Comparison of ENCODE assay signal across 17 cellular contexts in the genomic region with DNA sequence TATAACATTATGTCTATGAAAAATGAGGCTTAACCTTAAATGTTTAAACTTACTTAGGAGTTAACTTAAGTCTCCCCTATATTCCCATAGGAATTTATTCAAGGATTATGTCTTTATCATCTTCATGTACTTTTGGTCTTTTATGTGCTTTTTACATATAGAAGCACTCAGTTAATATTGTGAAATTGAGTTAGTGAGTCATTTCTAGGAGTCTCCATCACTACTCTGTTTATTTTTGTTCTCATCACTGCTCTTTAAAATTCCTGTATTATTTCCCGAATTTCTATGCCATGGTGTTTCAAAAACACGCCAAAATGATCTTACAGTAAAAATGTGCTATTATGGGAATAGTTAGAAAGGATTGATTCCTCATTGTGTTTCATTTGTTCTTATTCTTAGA. TPM values are rescaled to one million over a fixed set of nuclear protein-coding genes. Genes with fewer than 3 reads are reported as not detected.
DNase-seq lines count a peak whose midpoint lies in the region; ATAC-seq, FAIRE-seq and TF ChIP-seq lines count a peak whose summit lies in the region.
"Had no signal": no experiment of that assay in that cellular context is flagged by ENCODE, and none has a peak within 500 bp of the region (broad histone marks: within the 10 kb centered on the region; RNA-seq: fewer than 3 reads in every experiment).

No MANE protein-coding gene starts in this region.

- FAIRE-seq in A549 (lab: Jason Lieb, UNC) = no peak
- no peak for FAIRE-seq in pancreas (lab: Jason Lieb, UNC)

- peaks cover 2% of the 10 kb centered on the region for H3F3A ChIP-seq in SK-N-SH (replicated peaks; ENCODE audit: insufficient read depth)

- intact Hi-C loops in pancreas (cut with DNase I) = no loop called here

- H4K20me1 ChIP-seq in SK-N-SH (ENCODE audit: insufficient read depth) = 0 out of 2 replicates have a peak, but pooled peaks cover 7% of the 10 kb centered on the region

- no peak for TF ChIP-seq RAD21 in A549 (conservative IDR thresholded peaks at IDR 0.05 in 1 of 2, IDR thresholded peaks at IDR 0.05 in 1 of 2)
- TF ChIP-seq RAD21 in SK-N-SH (IDR thresholded peaks at IDR 0.05; ENCODE audit: low read length) = no peak

- H3K9me3 ChIP-seq in A549 (no peaks in the 10 kb centered on the region), T-helper 17 cell (ENCODE audit: control insufficient read depth, low read length, poor library complexity, severe bottlenecking) (no peaks in the 10 kb centered on the region), pancreas (no peaks in the 10 kb centered on the region), SK-N-SH (no peaks in the 10 kb centered on the region)
- H3K9me3 ChIP-seq: vagina had no signal

- POLR2A ChIA-PET in A549 (lab: Yijun Ruan, JAX) (interaction anchor here (0.6 kb wide), 1 partner anchor 20 kb away, joined by 3 read pairs; no protein-coding TSS in a partner anchor), SK-N-SH (lab: Yijun Ruan, JAX) (no interaction called here)

- ATAC-seq in A549 (no peak), T-helper 17 cell (no peak), GM18505 (IDR thresholded peaks at IDR 0.05; ENCODE audit: unreplicated experiment) (no peak), pancreas (no peak)
- ATAC-seq: activated CD8-positive, alpha-beta T cell treated with anti-CD3 and anti-CD28 coated beads for 36 hours; activated naive CD8-positive, alpha-beta T cell treated with anti-CD3 and anti-CD28 coated beads, Interleukin-2, amount 50 U/mL, for 24 hours; stimulated activated naive CD8-positive, alpha-beta T cell treated with anti-CD3 and anti-CD28 coated beads, Interleukin-15, amount 100 ng/mL, for 72 hours had no signal

- TF ChIP-seq CTCF in A549 (IDR thresholded peaks at IDR 0.05) (no peak), fibroblast of the aortic adventitia (IDR thresholded peaks at IDR 0.05; ENCODE audit: insufficient read depth, low read length) (no peak), pancreas (IDR thresholded peaks at IDR 0.05) (no peak), SK-N-SH (IDR thresholded peaks at IDR 0.05) (no peak)

- H3K79me2 ChIP-seq in SK-N-SH (ENCODE audit: insufficient read depth) = peaks cover 46% of the 10 kb centered on the region

- no peak overlapping the region for H3K9ac ChIP-seq in SK-N-SH

- H3K27me3 Mint-ChIP-seq in T-helper 17 cell = no peaks in the 10 kb centered on the region
- H3K27me3 Mint-ChIP-seq: activated CD8-positive, alpha-beta T cell treated with anti-CD3 and anti-CD28 coated beads for 36 hours; activated naive CD8-positive, alpha-beta T cell treated with anti-CD3 and anti-CD28 coated beads, Interleukin-2, amount 50 U/mL, for 24 hours; stimulated activated naive CD8-positive, alpha-beta T cell treated with anti-CD3 and anti-CD28 coated beads, Interleukin-15, amount 100 ng/mL, for 72 hours had no signal

- H2AFZ ChIP-seq in SK-N-SH (ENCODE audit: low read depth) = no peak overlapping the region

- H3K27ac Mint-ChIP-seq in T-helper 17 cell = peak overlapping the region; percentile 96
- H3K27ac Mint-ChIP-seq: activated CD8-positive, alpha-beta T cell treated with anti-CD3 and anti-CD28 coated beads for 36 hours; activated naive CD8-positive, alpha-beta T cell treated with anti-CD3 and anti-CD28 coated beads, Interleukin-2, amount 50 U/mL, for 24 hours; stimulated activated naive CD8-positive, alpha-beta T cell treated with anti-CD3 and anti-CD28 coated beads, Interleukin-15, amount 100 ng/mL, for 72 hours had no signal

- no peak overlapping the region for H3K4me3 ChIP-seq in A549
- H3K4me3 ChIP-seq in fibroblast of the aortic adventitia (ENCODE audit: low read depth, low read length) = no peak overlapping the region
- no peak overlapping the region for H3K4me3 ChIP-seq in pancreas
- no peak overlapping the region for H3K4me3 ChIP-seq in SK-N-SH (ENCODE audit: low read depth in 2 of 2, low read length in 1 of 2)
- H3K4me3 ChIP-seq: vagina had no signal

- H3K9me2 ChIP-seq in SK-N-SH = no peaks in the 10 kb centered on the region

- DNase-seq in A549 (ENCODE audit: low read depth in 1 of 2, low spot score in 1 of 2) = no peak
- DNase-seq in GM03348 (ENCODE audit: low spot score) = peak; percentile 15
- DNase-seq in T-helper 17 cell = no peak
- peak; percentile 55 for DNase-seq in fibroblast of the aortic adventitia (ENCODE audit: low read depth)
- DNase-seq in pancreas = no peak
- DNase-seq in NCI-H128 (lab: John Stamatoyannopoulos, UW; ENCODE audit: unreplicated experiment) = no peak
- no peak for DNase-seq in SK-N-SH
- DNase-seq: activated CD8-positive, alpha-beta T cell treated with anti-CD3 and anti-CD28 coated beads for 36 hours; activated naive CD8-positive, alpha-beta T cell treated with anti-CD3 and anti-CD28 coated beads, Interleukin-2, amount 50 U/mL, for 24 hours; glutamatergic neuron; GOT3; natural killer cell; NCI-H748 treated with DMSO at 0.1 percent for 48 hours; retina; stimulated activated naive CD8-positive, alpha-beta T cell treated with anti-CD3 and anti-CD28 coated beads, Interleukin-15, amount 100 ng/mL, for 72 hours had no signal

- TF ChIP-seq EP300 in A549 (IDR thresholded peaks at IDR 0.05) (no peak), SK-N-SH (IDR thresholded peaks at IDR 0.05; ENCODE audit: borderline replicate concordance in 1 of 2, low read depth in 1 of 2, low read length in 1 of 2) (no peak)

- H3K27ac ChIP-seq in A549 (no peak overlapping the region), pancreas (no peak overlapping the region), SK-N-SH (ENCODE audit: low read depth in 2 of 2, low read length in 1 of 2) (no peak overlapping the region)
- H3K27ac ChIP-seq: vagina had no signal

- WGBS in A549 (ENCODE audit: missing lambda C conversion rate) = 69% methylated on average over 2 of the region's 2 CpGs
- 87 to 88% methylated on average over 2 of the region's 2 CpGs for WGBS in pancreas, 2 donors
- 83% methylated on average over 2 of the region's 2 CpGs for WGBS in SK-N-SH (ENCODE audit: low lambda C conversion rate)

- H3K27me3 ChIP-seq in pancreas = no peaks in the 10 kb centered on the region
- no peaks in the 10 kb centered on the region for H3K27me3 ChIP-seq in SK-N-SH (ENCODE audit: insufficient read depth)
- H3K27me3 ChIP-seq: vagina had no signal

- H3K4me1 Mint-ChIP-seq in T-helper 17 cell = peaks cover 42% of the 10 kb centered on the region

- CTCF ChIA-PET in A549 (lab: Yijun Ruan, JAX) (no interaction called here), SK-N-SH (lab: Yijun Ruan, JAX) (no interaction called here)

- no peak overlapping the region for H3K4me3 Mint-ChIP-seq in T-helper 17 cell
- H3K4me3 Mint-ChIP-seq: activated CD8-positive, alpha-beta T cell treated with anti-CD3 and anti-CD28 coated beads for 36 hours; activated naive CD8-positive, alpha-beta T cell treated with anti-CD3 and anti-CD28 coated beads, Interleukin-2, amount 50 U/mL, for 24 hours; natural killer cell; stimulated activated naive CD8-positive, alpha-beta T cell treated with anti-CD3 and anti-CD28 coated beads, Interleukin-15, amount 100 ng/mL, for 72 hours had no signal

- H3K36me3 ChIP-seq in pancreas = peaks cover 0 to 13% (median 4%) of the 10 kb centered on the region in 3 donors
- H3K36me3 ChIP-seq in SK-N-SH (replicated peaks in 1 of 2; ENCODE audit: control insufficient read depth in 1 of 2, insufficient read depth in 2 of 2, low read length in 1 of 2) = peaks cover 13 to 16% of the 10 kb centered on the region in 2 experiments

- H3K4me1 ChIP-seq in A549 (peaks cover 14% of the 10 kb centered on the region; the same call in 2 of the 3 replicates), pancreas (peaks cover 0 to 9% (median 0%) of the 10 kb centered on the region in 3 donors), SK-N-SH (ENCODE audit: control insufficient read depth in 1 of 2, insufficient read depth in 2 of 2, low read depth in 1 of 2, low read length in 1 of 2) (peaks cover 0 to 27% of the 10 kb centered on the region in 2 experiments; a peak in 1 of 4 replicates)
- H3K4me1 ChIP-seq: vagina had no signal

- H3K36me3 Mint-ChIP-seq in T-helper 17 cell (ENCODE audit: low read depth) = peaks cover 8% of the 10 kb centered on the region

- H3K4me2 ChIP-seq in A549 (peak overlapping the region; percentile 10; the same call in 1 of the 3 replicates), SK-N-SH (no peak overlapping the region)

- TF ChIP-seq POLR2A in A549 (IDR thresholded peaks at IDR 0.05; ENCODE audit: low read length) (no peak), GM18505 (IDR thresholded peaks at IDR 0.05; ENCODE audit: borderline replicate concordance, extremely low read depth, insufficient read depth, insufficient read length) (no peak)

TF ChIP-seq in A549, 52 proteins besides CTCF, POLR2A, EP300 and RAD21 (continues in another document):
- TF ChIP-seq FOSL2 (IDR thresholded peaks at IDR 0.05) (no peak), FOSL2 (CRISPR knock-in tag; IDR thresholded peaks at IDR 0.05) (peak; percentile 45), RCOR1 (IDR thresholded peaks at IDR 0.05; ENCODE audit: low read depth, low read length) (no peak)

TF ChIP-seq in SK-N-SH, 30 proteins besides CTCF, POLR2A, EP300 and RAD21 (continues in another document):
- no peak for TF ChIP-seq MAX (IDR thresholded peaks at IDR 0.05; ENCODE audit: low read depth)

RNA-seq across cellular contexts. Expression of gene TBC1D15, which starts 31.6 kb away (rescaled TPM):
- 37.8 and 52.2 TPM in 2 replicates for polyA plus RNA-seq in A549 (2011; rRNA removed)
- polyA plus RNA-seq in A549 (2012; cell fraction: cytosol; rRNA removed) = 8.8 and 9.4 TPM in 2 replicates
- 5.9 and 9.2 TPM in 2 replicates for polyA plus RNA-seq in A549 (2012; cell fraction: nucleus; rRNA removed)
- 34.8 to 42.2 TPM (median 41.9 TPM) in 3 replicates for polyA plus RNA-seq in A549 (2017; fragmentation: RNase III; extraction: RNeasy Plus Mini Kit Qiagen cat#74134 plus additional on column Dnase treatment)
- polyA minus RNA-seq in A549 (2011; rRNA and poly(A)+ RNA removed) = 16.5 and 18.1 TPM in 2 replicates
- total RNA-seq in T-helper 17 cell = 10 to 100 TPM; 77.3 to 97.2 TPM
- 41.8 and 46.5 TPM in 2 replicates for total RNA-seq in fibroblast of the aortic adventitia (ENCODE audit: low replicate concordance)
- total RNA-seq in pancreas = 10 to 100 TPM; 27.2 to 36.0 (median 29.2) TPM
- 10 to 100 TPM; 15.0 to 22.9 TPM for polyA plus RNA-seq in pancreas
- polyA plus RNA-seq in SK-N-SH (2012; rRNA removed) = 8.6 and 12.0 TPM in 2 replicates
- polyA plus RNA-seq in SK-N-SH (2012; cell fraction: cytosol; rRNA removed) = 11.5 and 14.9 TPM in 2 replicates
- 9.4 and 18.5 TPM in 2 replicates for polyA plus RNA-seq in SK-N-SH (2012; cell fraction: nucleus; rRNA removed)

Comparison
In these comparisons a context has a peak if more than half of its experiments do, and no peak if none do; other contexts are left out.
1. DNase-seq: peak in GM03348 (single experiment) and fibroblast of the aortic adventitia (single experiment); none in A549 (0 of 2), T-helper 17 cell (0 of 3), pancreas (0 of 6), NCI-H128 (single experiment) and SK-N-SH (single experiment).